16 cellular contexts compared by ENCODE assay signal in the genomic region with DNA sequence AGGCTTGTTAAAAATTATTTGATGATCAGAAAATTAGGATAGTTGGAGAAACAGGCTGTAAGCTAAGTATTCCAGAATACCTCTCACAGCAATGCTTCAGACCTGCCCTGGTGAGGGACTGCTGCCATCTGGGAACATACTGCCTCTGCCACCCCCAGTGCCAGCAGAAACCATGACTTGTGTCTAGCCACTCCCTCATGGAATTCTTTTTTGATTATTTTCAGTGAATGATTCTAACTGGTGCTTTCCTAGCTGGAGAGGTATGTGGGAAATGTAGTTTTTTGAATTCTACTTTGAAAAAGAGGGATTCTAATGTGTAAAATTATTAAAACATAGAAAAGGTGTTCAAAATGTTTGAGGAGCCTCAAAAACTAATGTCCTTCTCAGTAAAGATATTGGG.
"Had no signal": no experiment of that assay in that cellular context is flagged by ENCODE, and none has a peak within 500 bp of the region (broad histone marks: within the 10 kb centered on the region; RNA-seq: fewer than 3 reads in every experiment).

No MANE protein-coding gene starts in this region.

- H3K4me1 ChIP-seq: gastrocnemius medialis, heart right ventricle, parathyroid adenoma, tibial artery, uterus had no signal

- ATAC-seq: gastrocnemius medialis; heart right ventricle; stimulated activated naive B cell treated with anti-CD40 and anti-IgM and Interleukin-4, amounts not matched to agents 10 μg/mL and 1 μg/mL and 100 μg/mL, for 72 hours had no signal

- H3K4me3 Mint-ChIP-seq: activated CD4-positive, alpha-beta T cell treated with anti-CD3 and anti-CD28 coated beads, Interleukin-2, amount 10 ng/mL, durations not matched to agents 7 days and 5 days; activated T-helper 1 cell treated with anti-CD3 and anti-CD28 coated beads, Interleukin-12 subunit alpha, Interleukin-12 subunit beta, Interleukin-2, Interleukin-4 antibody, amounts not matched to agents 30 ng/mL and 10 ng/mL and 1 ng/mL, durations not matched to agents 14 hours and 24 hours and 36 hours; dendritic cell treated with granulocyte-macrophage colony-stimulating factor and Interleukin-4, amounts not matched to agents 40 ng/mL and 50 ng/mL, for 4 days; naive B cell; stimulated activated naive B cell treated with anti-CD40 and anti-IgM and Interleukin-4, amounts not matched to agents 10 μg/mL and 1 μg/mL and 100 μg/mL, for 72 hours had no signal

- H3K9ac ChIP-seq: parathyroid adenoma had no signal

- DNase-seq: activated CD4-positive, alpha-beta T cell treated with anti-CD3 and anti-CD28 coated beads, Interleukin-2, amount 10 ng/mL, durations not matched to agents 7 days and 5 days; aorta; effector memory CD4-positive, alpha-beta T cell; gastrocnemius medialis; heart right ventricle; naive B cell; stimulated activated CD4-positive, alpha-beta T cell treated with anti-CD3 and anti-CD28 coated beads, Interleukin-15, amount 100 ng/mL, for 24 hours; stimulated activated CD4-positive, alpha-beta T cell treated with anti-CD3 and anti-CD28 coated beads, Interleukin-4, amount 100 ng/mL, for 1 hour; stimulated activated naive B cell treated with anti-CD40 and anti-IgM and Interleukin-4, amounts not matched to agents 10 μg/mL and 1 μg/mL and 100 μg/mL, for 72 hours; tibial artery; uterus had no signal

- H3K27ac Mint-ChIP-seq: activated CD4-positive, alpha-beta T cell treated with anti-CD3 and anti-CD28 coated beads, Interleukin-2, amount 10 ng/mL, durations not matched to agents 7 days and 5 days; activated T-helper 1 cell treated with anti-CD3 and anti-CD28 coated beads, Interleukin-12 subunit alpha, Interleukin-12 subunit beta, Interleukin-2, Interleukin-4 antibody, amounts not matched to agents 30 ng/mL and 10 ng/mL and 1 ng/mL, durations not matched to agents 14 hours and 24 hours and 36 hours; dendritic cell treated with granulocyte-macrophage colony-stimulating factor and Interleukin-4, amounts not matched to agents 40 ng/mL and 50 ng/mL, for 4 days; naive B cell; stimulated activated naive B cell treated with anti-CD40 and anti-IgM and Interleukin-4, amounts not matched to agents 10 μg/mL and 1 μg/mL and 100 μg/mL, for 72 hours had no signal

- H3K27me3 Mint-ChIP-seq: dendritic cell treated with granulocyte-macrophage colony-stimulating factor and Interleukin-4, amounts not matched to agents 40 ng/mL and 50 ng/mL, for 4 days had no signal

- H3K27ac ChIP-seq: gastrocnemius medialis, heart right ventricle, parathyroid adenoma, skin epidermis, tibial artery, uterus had no signal

- H3K4me3 ChIP-seq: gastrocnemius medialis, heart right ventricle, lung, skin epidermis, tibial artery, uterus had no signal

- H3K9me3 ChIP-seq: uterus had no signal

- H3K4me1 Mint-ChIP-seq: naive B cell; stimulated activated naive B cell treated with anti-CD40 and anti-IgM and Interleukin-4, amounts not matched to agents 10 μg/mL and 1 μg/mL and 100 μg/mL, for 72 hours had no signal

- H3K79me2 ChIP-seq: parathyroid adenoma had no signal

- H2AFZ ChIP-seq: parathyroid adenoma had no signal

- H3K36me3 ChIP-seq: gastrocnemius medialis, heart right ventricle, tibial artery, uterus had no signal

- H3K27me3 ChIP-seq: gastrocnemius medialis, heart right ventricle, tibial artery, uterus had no signal
